ENCODE assay signal across 1 cellular context in the genomic region with DNA sequence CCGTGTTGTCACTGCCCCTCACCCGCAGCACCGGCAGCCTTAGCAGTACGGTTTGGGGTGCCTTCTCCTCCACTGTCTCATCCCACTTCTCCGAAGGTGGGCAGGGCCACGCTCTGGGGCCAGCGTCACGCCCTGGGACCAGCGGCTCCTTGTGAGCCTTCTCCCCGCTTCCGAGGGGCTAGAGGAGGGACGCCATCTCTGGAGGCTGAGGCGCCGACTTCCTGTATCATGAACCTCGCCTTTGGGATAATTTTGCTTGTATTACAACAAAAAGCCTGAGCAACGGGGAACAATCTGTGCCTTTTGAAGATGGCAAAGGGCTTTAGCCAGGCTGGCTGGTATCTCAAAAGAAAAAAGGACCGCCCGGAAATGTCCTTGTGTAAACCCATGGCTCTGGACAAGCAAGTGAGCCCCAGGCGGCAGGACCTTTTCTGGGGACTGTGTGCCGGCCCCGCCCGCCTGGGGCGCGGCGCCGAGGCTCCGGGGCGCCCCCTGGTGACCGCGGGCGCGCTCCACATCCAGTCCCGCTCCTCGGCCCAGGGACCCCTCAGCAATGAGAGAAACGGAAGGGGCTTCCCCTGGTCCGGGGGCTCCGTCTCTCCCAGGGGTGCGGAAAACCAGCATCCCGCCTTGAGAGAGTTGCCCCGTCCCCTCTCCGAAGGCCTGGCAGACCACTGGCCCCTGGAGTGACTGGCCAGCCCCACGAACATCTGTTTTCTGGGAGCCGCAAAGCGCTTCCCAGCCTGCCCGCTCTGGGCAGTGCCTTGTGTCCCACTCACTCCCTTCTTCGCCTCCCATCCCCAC.
A peak's percentile ranks its signal among the peaks of the same experiment; 100 is the strongest.
TF ChIP-seq lines count a peak whose summit lies in the region.

No MANE protein-coding gene starts in this region.

TF ChIP-seq in HepG2, 621 proteins besides CTCF, POLR2A, EP300 and RAD21 (continued from another document and continues in another):
- TF ChIP-seq TRIM22 (IDR thresholded peaks at IDR 0.05) (no peak), ZFP36 (IDR thresholded peaks at IDR 0.05; ENCODE audit: borderline replicate concordance, low read depth, low read length, partially characterized antibody) (no peak), ZNF607 (CRISPR knock-in tag; IDR thresholded peaks at IDR 0.05; ENCODE audit: borderline replicate concordance) (no peak; the same call in 1 of the 2 replicates), SMARCE1 (IDR thresholded peaks at IDR 0.05; ENCODE audit: borderline replicate concordance) (no peak), ARNT (IDR thresholded peaks at IDR 0.05) (no peak), MYC (CRISPR knock-in tag; IDR thresholded peaks at IDR 0.05; ENCODE audit: borderline replicate concordance) (no peak), ZNF446 (CRISPR knock-in tag; IDR thresholded peaks at IDR 0.05) (0 out of 2 replicates have a peak, but pooled peaks have one; percentile 33), ZBTB39 (CRISPR knock-in tag; IDR thresholded peaks at IDR 0.05) (no peak), TAF15 (IDR thresholded peaks at IDR 0.05; ENCODE audit: low read depth, low read length, poor library complexity, severe bottlenecking) (no peak), ZNF883 (CRISPR knock-in tag; IDR thresholded peaks at IDR 0.05; ENCODE audit: not compliant biosample characterization) (no peak), ZNF333 (CRISPR knock-in tag; IDR thresholded peaks at IDR 0.05; ENCODE audit: borderline replicate concordance) (no peak), E2F5 (CRISPR knock-in tag; conservative IDR thresholded peaks at IDR 0.05) (no peak), ZNF724P (CRISPR knock-in tag; IDR thresholded peaks at IDR 0.05; ENCODE audit: borderline replicate concordance) (peak; percentile 73), BRCA1 (CRISPR knock-in tag; IDR thresholded peaks at IDR 0.05) (no peak), CHD4 (IDR thresholded peaks at IDR 0.05; ENCODE audit: borderline replicate concordance, low read length) (no peak; the same call in 1 of the 2 replicates), SMARCC2 (IDR thresholded peaks at IDR 0.05) (no peak), KDM5A (IDR thresholded peaks at IDR 0.05; ENCODE audit: borderline replicate concordance, low read length) (no peak), SSRP1 (CRISPR knock-in tag; IDR thresholded peaks at IDR 0.05) (peak; percentile 57; the same call in 1 of the 2 replicates), NCOA5 (CRISPR knock-in tag; IDR thresholded peaks at IDR 0.05) (no peak), ZHX1 (CRISPR knock-in tag; IDR thresholded peaks at IDR 0.05; ENCODE audit: low read depth) (no peak), TRIM24 (CRISPR knock-in tag; IDR thresholded peaks at IDR 0.05) (no peak), ZNF501 (CRISPR knock-in tag; IDR thresholded peaks at IDR 0.05) (no peak), HDAC6 (IDR thresholded peaks at IDR 0.05; ENCODE audit: low read depth, low read length) (no peak), KAT7 (CRISPR knock-in tag; IDR thresholded peaks at IDR 0.05; ENCODE audit: borderline replicate concordance) (no peak), RBFOX2 (IDR thresholded peaks at IDR 0.05; ENCODE audit: low read depth, low read length) (peak; percentile 97), TEF (CRISPR knock-in tag; IDR thresholded peaks at IDR 0.05) (no peak), AFF4 (CRISPR knock-in tag; IDR thresholded peaks at IDR 0.05) (no peak; the same call in 1 of the 2 replicates), ZFP90 (CRISPR knock-in tag; IDR thresholded peaks at IDR 0.05; ENCODE audit: borderline replicate concordance) (no peak), HHEX (CRISPR knock-in tag; IDR thresholded peaks at IDR 0.05) (no peak), PRDM15 (CRISPR knock-in tag; IDR thresholded peaks at IDR 0.05) (peak; percentile 12; the same call in 1 of the 2 replicates), ZBTB42 (CRISPR knock-in tag; IDR thresholded peaks at IDR 0.05) (no peak), ZSCAN9 (CRISPR knock-in tag; IDR thresholded peaks at IDR 0.05; ENCODE audit: borderline replicate concordance) (no peak; the same call in 1 of the 2 replicates)
- TF ChIP-seq, protein P1, sequence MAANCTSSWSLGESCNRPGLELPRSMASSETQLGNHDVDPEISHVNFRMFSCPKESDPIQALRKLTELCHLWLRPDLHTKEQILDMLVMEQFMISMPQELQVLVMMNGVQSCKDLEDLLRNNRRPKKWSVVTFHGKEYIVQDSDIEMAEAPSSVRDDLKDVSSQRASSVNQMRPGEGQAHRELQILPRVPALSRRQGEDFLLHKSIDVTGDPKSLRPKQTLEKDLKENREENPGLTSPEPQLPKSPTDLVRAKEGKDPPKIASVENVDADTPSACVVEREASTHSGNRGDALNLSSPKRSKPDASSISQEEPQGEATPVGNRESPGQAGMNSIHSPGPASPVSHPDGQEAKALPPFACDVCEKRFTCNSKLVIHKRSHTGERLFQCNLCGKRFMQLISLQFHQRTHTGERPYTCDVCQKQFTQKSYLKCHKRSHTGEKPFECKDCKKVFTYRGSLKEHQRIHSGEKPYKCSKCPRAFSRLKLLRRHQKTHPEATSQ (CRISPR knock-in tag; IDR thresholded peaks at IDR 0.05; ENCODE audit: borderline replicate concordance), result no peak
- TF ChIP-seq, protein P2, sequence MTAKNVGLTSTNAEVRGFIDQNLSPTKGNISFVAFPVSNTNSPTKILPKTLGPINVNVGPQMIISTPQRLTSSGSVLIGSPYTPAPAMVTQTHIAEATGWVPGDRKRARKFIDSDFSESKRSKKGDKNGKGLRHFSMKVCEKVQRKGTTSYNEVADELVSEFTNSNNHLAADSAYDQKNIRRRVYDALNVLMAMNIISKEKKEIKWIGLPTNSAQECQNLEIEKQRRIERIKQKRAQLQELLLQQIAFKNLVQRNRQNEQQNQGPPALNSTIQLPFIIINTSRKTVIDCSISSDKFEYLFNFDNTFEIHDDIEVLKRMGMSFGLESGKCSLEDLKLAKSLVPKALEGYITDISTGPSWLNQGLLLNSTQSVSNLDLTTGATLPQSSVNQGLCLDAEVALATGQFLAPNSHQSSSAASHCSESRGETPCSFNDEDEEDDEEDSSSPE (CRISPR knock-in tag; IDR thresholded peaks at IDR 0.05), result no peak
- TF ChIP-seq, protein P3, sequence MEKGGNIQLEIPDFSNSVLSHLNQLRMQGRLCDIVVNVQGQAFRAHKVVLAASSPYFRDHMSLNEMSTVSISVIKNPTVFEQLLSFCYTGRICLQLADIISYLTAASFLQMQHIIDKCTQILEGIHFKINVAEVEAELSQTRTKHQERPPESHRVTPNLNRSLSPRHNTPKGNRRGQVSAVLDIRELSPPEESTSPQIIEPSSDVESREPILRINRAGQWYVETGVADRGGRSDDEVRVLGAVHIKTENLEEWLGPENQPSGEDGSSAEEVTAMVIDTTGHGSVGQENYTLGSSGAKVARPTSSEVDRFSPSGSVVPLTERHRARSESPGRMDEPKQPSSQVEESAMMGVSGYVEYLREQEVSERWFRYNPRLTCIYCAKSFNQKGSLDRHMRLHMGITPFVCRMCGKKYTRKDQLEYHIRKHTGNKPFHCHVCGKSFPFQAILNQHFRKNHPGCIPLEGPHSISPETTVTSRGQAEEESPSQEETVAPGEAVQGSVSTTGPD (CRISPR knock-in tag; IDR thresholded peaks at IDR 0.05), result no peak
